In genomic region chr9:130531670-130532069, GRCh38 we compare ENCODE assay signal across 25 cellular contexts.
"Had no signal": no experiment of that assay in that cellular context is flagged by ENCODE, and none has a peak within 500 bp of the region (broad histone marks: within the 10 kb centered on the region; RNA-seq: fewer than 3 reads in every experiment).

No MANE protein-coding gene starts in this region.

- FAIRE-seq: kidney had no signal

- H3K4me3 Mint-ChIP-seq: dendritic cell treated with granulocyte-macrophage colony-stimulating factor and Interleukin-4, amounts not matched to agents 40 ng/mL and 50 ng/mL, for 4 days; effector memory CD8-positive, alpha-beta T cell; immature natural killer cell; stimulated activated memory B cell treated with anti-CD40 and anti-IgM and Interleukin-4, amounts not matched to agents 10 μg/mL and 1 μg/mL and 100 μg/mL, for 72 hours; stimulated activated naive CD8-positive, alpha-beta T cell treated with anti-CD3 and anti-CD28 coated beads, Interleukin-15, Interleukin-2, amounts not matched to agents 100 ng/mL and 50 ng/mL, for 24 hours had no signal

- H3K36me3 Mint-ChIP-seq: stimulated activated memory B cell treated with anti-CD40 and anti-IgM and Interleukin-4, amounts not matched to agents 10 μg/mL and 1 μg/mL and 100 μg/mL, for 72 hours had no signal

- ATAC-seq: effector memory CD8-positive, alpha-beta T cell; stimulated activated memory B cell treated with anti-CD40 and anti-IgM and Interleukin-4, amounts not matched to agents 10 μg/mL and 1 μg/mL and 100 μg/mL, for 72 hours; upper lobe of right lung had no signal

- DNase-seq: effector memory CD8-positive, alpha-beta T cell; esophagus squamous epithelium; glutamatergic neuron; immature natural killer cell; kidney; left cardiac atrium; left ventricle myocardium superior; mesendoderm; naive B cell; psoas muscle; retina; spleen; stimulated activated CD4-positive, alpha-beta T cell treated with anti-CD3 and anti-CD28 coated beads, Interleukin-15, amount 100 ng/mL, for 24 hours; stimulated activated CD4-positive, alpha-beta T cell treated with anti-CD3 and anti-CD28 coated beads, Interleukin-1b, Interleukin-23, amount 100 ng/mL, for 48 hours; stimulated activated CD4-positive, alpha-beta T cell treated with anti-CD3 and anti-CD28 coated beads, Interleukin-4, amount 100 ng/mL, for 24 hours; upper lobe of right lung had no signal

- H3K36me3 ChIP-seq: esophagus squamous epithelium, gastroesophageal sphincter, spleen, tibial nerve, upper lobe of right lung, vagina had no signal

- H3K4me1 ChIP-seq: psoas muscle, upper lobe of right lung had no signal

- H3K4me3 ChIP-seq: esophagus squamous epithelium, gastroesophageal sphincter, lung, psoas muscle, spleen, tibial nerve, upper lobe of right lung, vagina had no signal

- H3K27ac ChIP-seq: epithelial cell of prostate, esophagus squamous epithelium, gastroesophageal sphincter, psoas muscle, spleen, tibial nerve, upper lobe of right lung, vagina had no signal

- H3K4me1 Mint-ChIP-seq: immature natural killer cell had no signal

- H3K9me3 Mint-ChIP-seq: dendritic cell treated with granulocyte-macrophage colony-stimulating factor and Interleukin-4, amounts not matched to agents 40 ng/mL and 50 ng/mL, for 4 days; effector memory CD8-positive, alpha-beta T cell; naive B cell; nephron; stimulated activated memory B cell treated with anti-CD40 and anti-IgM and Interleukin-4, amounts not matched to agents 10 μg/mL and 1 μg/mL and 100 μg/mL, for 72 hours; stimulated activated naive CD8-positive, alpha-beta T cell treated with anti-CD3 and anti-CD28 coated beads, Interleukin-15, Interleukin-2, amounts not matched to agents 100 ng/mL and 50 ng/mL, for 24 hours had no signal

- H3K9me3 ChIP-seq: esophagus squamous epithelium, gastroesophageal sphincter, psoas muscle, spleen, tibial nerve, upper lobe of right lung, vagina had no signal

- H3K27me3 ChIP-seq: vagina had no signal

- H3K27ac Mint-ChIP-seq: dendritic cell treated with granulocyte-macrophage colony-stimulating factor and Interleukin-4, amounts not matched to agents 40 ng/mL and 50 ng/mL, for 4 days; effector memory CD8-positive, alpha-beta T cell; immature natural killer cell; nephron; stimulated activated memory B cell treated with anti-CD40 and anti-IgM and Interleukin-4, amounts not matched to agents 10 μg/mL and 1 μg/mL and 100 μg/mL, for 72 hours; stimulated activated naive CD8-positive, alpha-beta T cell treated with anti-CD3 and anti-CD28 coated beads, Interleukin-15, Interleukin-2, amounts not matched to agents 100 ng/mL and 50 ng/mL, for 24 hours had no signal
